ENCODE assay signal across 8 cellular contexts in the genomic region with DNA sequence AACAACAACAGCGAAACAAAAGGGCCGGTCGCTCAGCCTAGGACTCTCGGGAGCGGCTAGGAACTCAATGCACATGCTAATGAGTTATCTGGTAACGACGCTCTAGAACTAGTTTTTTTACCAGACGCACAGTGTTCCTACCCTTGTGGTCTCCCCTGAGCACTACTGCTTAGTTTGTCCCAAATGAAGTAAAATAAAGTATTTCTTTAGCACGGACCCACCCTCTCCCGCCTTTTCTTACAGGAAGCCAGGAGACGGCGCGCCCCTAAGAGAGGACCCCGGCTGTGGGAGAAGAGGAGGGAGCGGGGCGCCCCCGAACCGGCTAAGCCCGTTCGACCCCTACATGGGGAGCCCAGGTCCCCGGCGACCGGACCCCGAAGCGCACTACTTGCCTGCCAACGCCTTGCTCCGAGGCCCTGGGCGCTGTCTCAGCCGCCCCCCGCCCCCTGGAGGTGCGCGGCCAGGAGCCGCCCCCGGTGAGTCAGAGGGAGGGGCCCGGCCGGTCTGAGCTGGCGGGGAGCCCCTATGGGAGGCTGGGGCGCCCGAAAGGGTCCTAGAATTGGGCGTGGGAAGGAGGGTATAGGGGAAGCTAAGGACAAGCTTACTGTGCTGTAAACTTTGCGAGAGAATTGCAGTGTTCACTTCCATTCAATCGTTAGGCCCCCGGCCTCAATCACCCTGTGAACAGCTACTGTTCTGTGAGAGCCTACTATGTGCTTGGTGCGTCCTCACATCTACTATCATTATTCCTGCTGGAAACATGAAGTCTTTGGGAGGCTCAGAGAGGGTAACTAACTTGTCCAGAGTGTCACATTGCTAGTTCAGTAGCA. TPM values are rescaled to one million over a fixed set of nuclear protein-coding genes. Genes with fewer than 3 reads are reported as not detected.
A peak's percentile ranks its signal among the peaks of the same experiment; 100 is the strongest.
DNase-seq lines count a peak whose midpoint lies in the region; ATAC-seq and TF ChIP-seq lines count a peak whose summit lies in the region.

No MANE protein-coding gene starts in this region.

- peak in 1 of 12 donors; percentile 6 for TF ChIP-seq CTCF in heart left ventricle (IDR thresholded peaks at IDR 0.05)

- 7 to 9% (median 8%) methylated on average over 35 to 44 of the region's 44 CpGs for WGBS in heart left ventricle, 4 donors

- H3K27ac ChIP-seq in heart left ventricle: peak overlapping the region in 2 of 12 donors; percentile 18 to 29
- peak overlapping the region; percentile 21 for H3K27ac ChIP-seq in rectal smooth muscle tissue (ENCODE audit: low read depth, low read length)

- H3K36me3 ChIP-seq in heart left ventricle (no peaks in the 10 kb centered on the region), rectal smooth muscle tissue (ENCODE audit: control insufficient read depth, insufficient read depth, low read length) (no peaks in the 10 kb centered on the region)

- no peak overlapping the region for H3K9ac ChIP-seq in rectal smooth muscle tissue (ENCODE audit: low read length)

- H3K27me3 ChIP-seq in heart left ventricle (peaks cover 0 to 12% (median 5%) of the 10 kb centered on the region in 9 donors), rectal smooth muscle tissue (ENCODE audit: control insufficient read depth, insufficient read depth, low read length) (no peaks in the 10 kb centered on the region)

- TF ChIP-seq POLR2A in heart left ventricle (IDR thresholded peaks at IDR 0.05): no peak

- H3K4me3 ChIP-seq in heart left ventricle (peak overlapping the region; percentile 17 to 61 (median 48)), rectal smooth muscle tissue (ENCODE audit: low read length) (peak overlapping the region; percentile 62)

- peaks cover 0 to 57% (median 12%) of the 10 kb centered on the region in 12 donors for H3K4me1 ChIP-seq in heart left ventricle
- peaks cover 4% of the 10 kb centered on the region for H3K4me1 ChIP-seq in rectal smooth muscle tissue (ENCODE audit: control insufficient read depth, insufficient read depth, low read length)

- ATAC-seq in heart left ventricle: peak in 2 of 4 donors; percentile 16 to 39
- no peak for ATAC-seq in HG02885 (IDR thresholded peaks at IDR 0.05; ENCODE audit: poor library complexity, unreplicated experiment)

- intact Hi-C loops in heart left ventricle (cut with DNase I): no loop called here

- no peaks in the 10 kb centered on the region for H3K9me3 ChIP-seq in heart left ventricle

- DNase-seq in NCI-H748 (lab: John Stamatoyannopoulos, UW; ENCODE audit: unreplicated experiment): peak; percentile 11
- no peak for DNase-seq in NCI-H748 treated with DMSO at 0.1 percent for 48 hours (lab: John Stamatoyannopoulos, UW)
- peak; percentile 49 for DNase-seq in activated gamma-delta T cell treated with Interleukin-2 at 50 U/mL for 16 hours
- DNase-seq in heart left ventricle: peak in 1 of 5 donors; percentile 66
- no peak for DNase-seq in retina
- DNase-seq in H4 (ENCODE audit: low spot score): no peak

RNA-seq across cellular contexts. Expression of a gene that starts 3.6 kb away (rescaled TPM):
- 10 to 100 TPM in 3 of 9 donors, 1 to 10 TPM in 6; 2.8 to 91.6 (median 4.5) TPM for total RNA-seq in heart left ventricle
- 10 to 100 TPM in 1 of 2 donors, 1 to 10 TPM in 1; 2.9 to 15.6 TPM for polyA plus RNA-seq in heart left ventricle
- 286 and 301 TPM in 2 replicates for total RNA-seq in H4 (2014; rRNA removed; shearing (Covaris generic))

RNA-seq across cellular contexts. Expression of a gene that starts 4.7 kb away (rescaled TPM):
- not detected for total RNA-seq in heart left ventricle
- not detected for polyA plus RNA-seq in heart left ventricle
- total RNA-seq in H4 (2014; rRNA removed; shearing (Covaris generic)): not detected in 2 replicates

RNA-seq across cellular contexts. Expression of a gene that starts 59.2 kb away (rescaled TPM):
- 10 to 100 TPM in 4 of 9 donors, 1 to 10 TPM in 5; 6.0 to 18.0 (median 9.5) TPM for total RNA-seq in heart left ventricle
- 10 to 100 TPM; 10.2 to 12.5 TPM for polyA plus RNA-seq in heart left ventricle
- total RNA-seq in H4 (2014; rRNA removed; shearing (Covaris generic)): 14.3 and 14.6 TPM in 2 replicates

RNA-seq across cellular contexts. Expression of a gene that starts 59.5 kb away (rescaled TPM):
- 10 to 100 TPM; 27.5 to 74.9 (median 50.9) TPM for total RNA-seq in heart left ventricle
- 10 to 100 TPM; 22.5 to 36.3 TPM for polyA plus RNA-seq in heart left ventricle
- total RNA-seq in H4 (2014; rRNA removed; shearing (Covaris generic)): 13.1 and 14.1 TPM in 2 replicates

Comparison
In these comparisons a context has a peak if more than half of its experiments do, and no peak if none do; other contexts are left out.
1. DNase-seq: peak in NCI-H748 (single experiment) and activated gamma-delta T cell treated with Interleukin-2 at 50 U/mL for 16 hours (single experiment); none in NCI-H748 treated with DMSO at 0.1 percent for 48 hours (single experiment), retina (single experiment) and H4 (single experiment).